9 cellular contexts compared by ENCODE assay signal in genomic region chr5:4511996-4512656, GRCh38.
DNase-seq lines count a peak whose midpoint lies in the region; ATAC-seq and TF ChIP-seq lines count a peak whose summit lies in the region.
"Had no signal": no experiment of that assay in that cellular context is flagged by ENCODE, and none has a peak within 500 bp of the region (broad histone marks: within the 10 kb centered on the region; RNA-seq: fewer than 3 reads in every experiment).

No MANE protein-coding gene starts in this region.

- H3K36me3 Mint-ChIP-seq in WTC11 (no peaks in the 10 kb centered on the region), type B pancreatic cell (no peaks in the 10 kb centered on the region)

- H3K4me1 Mint-ChIP-seq in WTC11: peaks cover 26% of the 10 kb centered on the region
- peaks cover 13% of the 10 kb centered on the region for H3K4me1 Mint-ChIP-seq in type B pancreatic cell (ENCODE audit: unreplicated experiment)

- TF ChIP-seq CTCF in WTC11 (IDR thresholded peaks at IDR 0.05) (no peak), type B pancreatic cell (conservative IDR thresholded peaks at IDR 0.05) (peak; percentile 72)

- H3K4me3 Mint-ChIP-seq in WTC11 (no peak overlapping the region), type B pancreatic cell (peak overlapping the region; percentile 77)

- POLR2A ChIA-PET in WTC11 (lab: Charles Lee): no interaction called here

- H3K9me3 Mint-ChIP-seq in WTC11 (no peaks in the 10 kb centered on the region), type B pancreatic cell (peaks cover under 1% of the 10 kb centered on the region)

- DNase-seq in NCI-H748 (lab: John Stamatoyannopoulos, UW; ENCODE audit: unreplicated experiment): peak; percentile 50
- no peak for DNase-seq in NCI-H748 treated with DMSO at 0.1 percent for 48 hours (lab: John Stamatoyannopoulos, UW)
- peak; percentile 58 for DNase-seq in WTC11 (ENCODE audit: low spot score)
- peak; percentile 82 for DNase-seq in islet precursor cell
- DNase-seq in type B pancreatic cell (ENCODE audit: extremely low spot score, unreplicated experiment): no peak
- no peak for DNase-seq in DMS79 treated with DMSO at 0.1 percent for 48 hours (lab: John Stamatoyannopoulos, UW)
- DNase-seq: NCI-H774 had no signal

- ATAC-seq in WTC11: peak; percentile 84
- no peak for ATAC-seq in GM19351 (IDR thresholded peaks at IDR 0.05; ENCODE audit: unreplicated experiment)
- no peak for ATAC-seq in HG03457 (IDR thresholded peaks at IDR 0.05; ENCODE audit: unreplicated experiment)

- H3K27ac Mint-ChIP-seq in WTC11 (no peak overlapping the region), type B pancreatic cell (peak overlapping the region; percentile 4)

- CTCF ChIA-PET in WTC11 (lab: Charles Lee): interaction anchor here (1.0 to 1.1 kb wide), 2 partner anchors 51 to 216 kb away, joined by 4 to 7 read pairs; no protein-coding TSS in a partner anchor

- H3K27me3 Mint-ChIP-seq in WTC11 (ENCODE audit: low read depth) (no peaks in the 10 kb centered on the region), type B pancreatic cell (peaks cover 38% of the 10 kb centered on the region)

TF ChIP-seq in WTC11, 78 proteins besides CTCF, POLR2A, EP300 and RAD21:
- TF ChIP-seq ZNF423 (CRISPR knock-in tag; IDR thresholded peaks at IDR 0.05): peak; percentile 90
- TF ChIP-seq MAX (CRISPR knock-in tag; IDR thresholded peaks at IDR 0.05): peak; percentile 62
- peak; percentile 53; the same call in 1 of the 2 replicates for TF ChIP-seq FOXP1 (CRISPR knock-in tag; IDR thresholded peaks at IDR 0.05; ENCODE audit: borderline replicate concordance)
- TF ChIP-seq JUN (CRISPR knock-in tag; IDR thresholded peaks at IDR 0.05): no peak
- 0 out of 2 replicates have a peak, but pooled peaks have one; percentile 15 for TF ChIP-seq ZNF317 (CRISPR knock-in tag; IDR thresholded peaks at IDR 0.05; ENCODE audit: borderline replicate concordance, low read depth)
- no peak for TF ChIP-seq ZNF138 (CRISPR knock-in tag; conservative IDR thresholded peaks at IDR 0.05)
- no peak for TF ChIP-seq PRRX2 (CRISPR knock-in tag; IDR thresholded peaks at IDR 0.05)
- 0 out of 2 replicates have a peak, but pooled peaks have one; percentile 16 for TF ChIP-seq ETV6 (CRISPR knock-in tag; IDR thresholded peaks at IDR 0.05)

Comparison
In these comparisons a context has a peak if more than half of its experiments do, and no peak if none do; other contexts are left out.
1. DNase-seq: peak in NCI-H748 (single experiment), WTC11 (single experiment) and islet precursor cell (single experiment); none in NCI-H748 treated with DMSO at 0.1 percent for 48 hours (single experiment), type B pancreatic cell (single experiment) and DMS79 treated with DMSO at 0.1 percent for 48 hours (single experiment).